ENCODE assay signal across 22 cellular contexts in the genomic region with DNA sequence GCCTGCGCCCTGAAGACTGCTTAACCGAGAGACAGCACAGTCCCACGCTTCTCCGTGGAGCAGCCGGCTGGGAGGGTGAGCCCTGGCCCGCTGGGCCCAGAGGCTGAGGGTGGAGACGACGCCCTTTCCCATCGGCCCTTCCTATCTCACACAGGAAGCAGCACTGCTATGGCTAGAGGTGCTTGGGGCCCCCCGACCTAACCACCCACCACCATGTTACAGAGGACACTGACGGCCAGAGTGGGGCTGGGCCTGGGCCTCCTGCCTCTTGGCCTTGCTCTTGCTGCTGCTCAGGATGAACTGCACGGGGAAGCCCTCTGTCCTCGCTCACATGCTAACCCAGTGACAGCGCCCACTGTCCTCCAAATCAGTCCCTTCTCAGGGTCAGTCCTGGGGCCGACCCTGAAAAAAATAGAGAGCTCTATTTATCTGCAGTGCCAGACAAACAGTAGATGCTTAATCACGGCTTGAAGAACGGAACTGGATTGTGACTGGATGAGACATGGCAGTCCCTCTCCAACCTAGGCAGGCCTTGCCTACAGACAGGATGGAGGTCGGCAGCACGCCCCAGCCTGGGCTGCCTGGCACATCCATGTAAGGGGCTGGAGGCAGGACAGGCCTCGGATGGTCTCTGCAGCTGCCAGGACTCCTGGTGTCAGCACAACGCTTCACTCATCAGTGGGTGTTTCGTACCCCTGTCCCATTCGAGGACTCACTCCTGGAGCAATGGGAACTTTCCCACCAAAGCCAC.
"Had no signal": no experiment of that assay in that cellular context is flagged by ENCODE, and none has a peak within 500 bp of the region (broad histone marks: within the 10 kb centered on the region; RNA-seq: fewer than 3 reads in every experiment).

No MANE protein-coding gene starts in this region.

- ATAC-seq: heart right ventricle; left lobe of liver; naive thymus-derived CD4-positive, alpha-beta T cell; T-helper 17 cell had no signal

- DNase-seq: activated CD8-positive, alpha-beta memory T cell treated with anti-CD3 and anti-CD28 coated beads for 24 hours; activated CD8-positive, alpha-beta memory T cell treated with anti-CD3 and anti-CD28 coated beads, Interleukin-2, amount 50 U/mL, for 4 hours; activated naive CD4-positive, alpha-beta T cell treated with Interleukin-2 at 50 U/mL for 16 hours; activated naive CD8-positive, alpha-beta T cell treated with anti-CD3 and anti-CD28 coated beads for 36 hours; activated T-cell treated with anti-CD3 and anti-CD28 coated beads, Interleukin-2, amount 50 U/mL, for 24 hours; cortex of kidney; erythroblast; foreskin fibroblast; heart right ventricle; naive thymus-derived CD4-positive, alpha-beta T cell; retina; sigmoid colon; stimulated activated CD4-positive, alpha-beta T cell treated with anti-CD3 and anti-CD28 coated beads, Interleukin-4, amount 100 ng/mL, for 24 hours; substantia nigra; SW 1271; T-helper 17 cell; thyroid gland had no signal

- H3K27ac Mint-ChIP-seq: activated naive CD8-positive, alpha-beta T cell treated with anti-CD3 and anti-CD28 coated beads for 36 hours; activated T-cell treated with anti-CD3 and anti-CD28 coated beads, Interleukin-2, amount 50 U/mL, for 24 hours; activated T-helper 2 cell treated with anti-CD3 and anti-CD28 coated beads, Interferon-gamma antibody, Interleukin-2, Interleukin-4, amounts not matched to agents 10 μg/mL and 5 μg/mL and 100 μg/mL, durations not matched to agents 14 hours and 24 hours and 36 hours; naive thymus-derived CD4-positive, alpha-beta T cell; neural progenitor cell; progenitor cell of endocrine pancreas; stimulated activated naive CD8-positive, alpha-beta T cell treated with anti-CD3 and anti-CD28 coated beads, Interleukin-15, Interleukin-2, amounts not matched to agents 100 ng/mL and 50 ng/mL, for 24 hours; T-helper 17 cell had no signal

- H3K9me3 Mint-ChIP-seq: activated naive CD8-positive, alpha-beta T cell treated with anti-CD3 and anti-CD28 coated beads for 36 hours; activated T-cell treated with anti-CD3 and anti-CD28 coated beads, Interleukin-2, amount 50 U/mL, for 24 hours; activated T-helper 2 cell treated with anti-CD3 and anti-CD28 coated beads, Interferon-gamma antibody, Interleukin-2, Interleukin-4, amounts not matched to agents 10 μg/mL and 5 μg/mL and 100 μg/mL, durations not matched to agents 14 hours and 24 hours and 36 hours; naive thymus-derived CD4-positive, alpha-beta T cell; neural progenitor cell; stimulated activated naive CD8-positive, alpha-beta T cell treated with anti-CD3 and anti-CD28 coated beads, Interleukin-15, Interleukin-2, amounts not matched to agents 100 ng/mL and 50 ng/mL, for 24 hours had no signal

- H3K4me3 Mint-ChIP-seq: activated naive CD8-positive, alpha-beta T cell treated with anti-CD3 and anti-CD28 coated beads for 36 hours; activated T-cell treated with anti-CD3 and anti-CD28 coated beads, Interleukin-2, amount 50 U/mL, for 24 hours; naive thymus-derived CD4-positive, alpha-beta T cell; neural progenitor cell; stimulated activated naive CD8-positive, alpha-beta T cell treated with anti-CD3 and anti-CD28 coated beads, Interleukin-15, Interleukin-2, amounts not matched to agents 100 ng/mL and 50 ng/mL, for 24 hours; T-helper 17 cell had no signal

- H3K4me1 Mint-ChIP-seq: activated naive CD8-positive, alpha-beta T cell treated with anti-CD3 and anti-CD28 coated beads for 36 hours; naive thymus-derived CD4-positive, alpha-beta T cell; T-helper 17 cell had no signal

- H3K36me3 Mint-ChIP-seq: activated naive CD8-positive, alpha-beta T cell treated with anti-CD3 and anti-CD28 coated beads for 36 hours; naive thymus-derived CD4-positive, alpha-beta T cell had no signal

- H3K27me3 Mint-ChIP-seq: activated naive CD8-positive, alpha-beta T cell treated with anti-CD3 and anti-CD28 coated beads for 36 hours; activated T-cell treated with anti-CD3 and anti-CD28 coated beads, Interleukin-2, amount 50 U/mL, for 24 hours; naive thymus-derived CD4-positive, alpha-beta T cell; progenitor cell of endocrine pancreas; stimulated activated naive CD8-positive, alpha-beta T cell treated with anti-CD3 and anti-CD28 coated beads, Interleukin-15, Interleukin-2, amounts not matched to agents 100 ng/mL and 50 ng/mL, for 24 hours; T-helper 17 cell had no signal
